10 cellular contexts compared by ENCODE assay signal in the genomic region with DNA sequence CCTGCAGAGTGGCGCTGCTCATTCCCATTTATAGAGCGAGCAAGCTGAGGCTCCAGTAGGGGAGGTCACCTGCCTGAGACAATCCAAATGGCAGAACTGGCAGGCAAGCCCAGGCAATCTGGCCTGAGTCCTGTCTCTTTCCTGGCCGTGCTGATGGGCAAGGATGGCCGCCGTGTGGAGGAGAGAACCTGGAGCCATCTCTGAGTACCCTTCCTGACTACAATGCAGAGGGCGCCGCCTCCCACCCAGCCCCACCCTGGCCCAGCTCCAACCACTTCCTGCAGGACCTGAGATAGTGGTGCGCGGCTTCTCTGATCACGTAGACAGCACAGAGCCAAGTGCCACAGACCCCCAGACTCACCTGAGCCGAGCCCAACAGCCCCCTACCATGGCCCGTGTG. TPM values are rescaled to one million over a fixed set of nuclear protein-coding genes. Genes with fewer than 3 reads are reported as not detected.
A peak's percentile ranks its signal among the peaks of the same experiment; 100 is the strongest.
DNase-seq lines count a peak whose midpoint lies in the region; ATAC-seq and TF ChIP-seq lines count a peak whose summit lies in the region.
"Had no signal": no experiment of that assay in that cellular context is flagged by ENCODE, and none has a peak within 500 bp of the region (broad histone marks: within the 10 kb centered on the region; RNA-seq: fewer than 3 reads in every experiment).

No MANE protein-coding gene starts in this region.

- H3K9me3 Mint-ChIP-seq in CD8-positive, alpha-beta T cell: no peaks in the 10 kb centered on the region

- in situ Hi-C loops in Panc1 (cut with HindIII; ENCODE audit: low pct_unique_long_range_greater_than_20kb, low sequenced_read_pairs): no loop called here

- TF ChIP-seq EP300 in ovary (IDR thresholded peaks at IDR 0.05): no peak

- peak overlapping the region; percentile 87 for H3K27ac Mint-ChIP-seq in CD8-positive, alpha-beta T cell

- intact Hi-C loops in CD8-positive, alpha-beta T cell (cut with DNase I, micrococcal nuclease): no loop called here
- intact Hi-C loops in Panc1 (cut with micrococcal nuclease; ENCODE audit: unreplicated experiment): no loop called here
- intact Hi-C loops in ovary (cut with DNase I): no loop called here

- POLR2A ChIA-PET in CD8-positive, alpha-beta T cell (lab: Charles Lee): interaction anchor here (1.4 kb wide), 1 partner anchor 31 kb away, joined by 4 read pairs; no protein-coding TSS in a partner anchor
- POLR2A ChIA-PET in Panc1 (lab: Charles Lee): no interaction called here

- WGBS in ovary, 3 donors: 82 to 84% (median 83%) methylated on average over 12 of the region's 12 CpGs

- CTCF ChIA-PET in CD8-positive, alpha-beta T cell (lab: Charles Lee): interaction anchor here (1.8 to 12.4 kb wide), 11 partner anchors 9 to 118 kb away, joined by 4 to 263 read pairs (median 17); a partner anchor contains a TSS
- CTCF ChIA-PET in Panc1 (lab: Charles Lee): interaction anchor here (0.5 kb wide), 1 partner anchor 223 kb away, joined by 5 read pairs; a partner anchor contains a TSS

- BruUV-seq in Panc1 (replicated peaks; lab: Mats Ljungman, UMichigan): no TSS peak

- peak in 5 of 7 experiments; percentile 39 to 70 (median 49) for DNase-seq in CD8-positive, alpha-beta T cell
- DNase-seq in Panc1 (ENCODE audit: low read depth, low spot score) (no peak), cerebellar nuclear complex (lab: John Stamatoyannopoulos, UW) (peak; percentile 38 to 51), ovary (peak in 3 of 5 donors; percentile 16 to 44 (median 25)), ureter (ENCODE audit: low spot score) (no peak), NOMO-1 (lab: John Stamatoyannopoulos, UW; ENCODE audit: unreplicated experiment in 2 of 2) (no peak), medulla oblongata (ENCODE audit: extremely low spot score) (no peak)
- DNase-seq: SJCRH30 had no signal

- H3K4me3 ChIP-seq in CD8-positive, alpha-beta T cell (ENCODE audit: low read depth, low read length): peak overlapping the region; percentile 17
- H3K4me3 ChIP-seq in Panc1 (ENCODE audit: low read depth in 2 of 2, low read length in 2 of 2) (no peak overlapping the region), ovary (no peak overlapping the region)
- H3K4me3 ChIP-seq: SJCRH30 had no signal

- TF ChIP-seq POLR2A in ovary (IDR thresholded peaks at IDR 0.05): no peak

- peaks cover 30% of the 10 kb centered on the region for H3K36me3 Mint-ChIP-seq in CD8-positive, alpha-beta T cell

- no peaks in the 10 kb centered on the region for H3K27me3 Mint-ChIP-seq in CD8-positive, alpha-beta T cell (ENCODE audit: low read depth)

- H3K27me3 ChIP-seq in CD8-positive, alpha-beta T cell (ENCODE audit: insufficient read depth, low read length): no peaks in the 10 kb centered on the region
- no peaks in the 10 kb centered on the region for H3K27me3 ChIP-seq in Panc1 (ENCODE audit: control insufficient read depth, insufficient read depth, low read length)
- H3K27me3 ChIP-seq in ovary: no peaks in the 10 kb centered on the region
- H3K27me3 ChIP-seq: SJCRH30 had no signal

- TF ChIP-seq CTCF in CD8-positive, alpha-beta T cell (IDR thresholded peaks at IDR 0.05): no peak
- TF ChIP-seq CTCF in Panc1 (IDR thresholded peaks at IDR 0.05): no peak
- no peak for TF ChIP-seq CTCF in ovary (IDR thresholded peaks at IDR 0.05)

- H3K9me3 ChIP-seq in CD8-positive, alpha-beta T cell (ENCODE audit: low read length): no peaks in the 10 kb centered on the region
- H3K9me3 ChIP-seq in Panc1 (ENCODE audit: control insufficient read depth, insufficient read depth, low read depth, low read length) (no peaks in the 10 kb centered on the region), ovary (no peaks in the 10 kb centered on the region)
- H3K9me3 ChIP-seq: SJCRH30 had no signal

- H3K4me3 Mint-ChIP-seq in CD8-positive, alpha-beta T cell: peak overlapping the region; percentile 57

- H3K27ac ChIP-seq in CD8-positive, alpha-beta T cell (ENCODE audit: low read depth, low read length): no peak overlapping the region
- H3K27ac ChIP-seq in Panc1 (ENCODE audit: low read length) (peak overlapping the region; percentile 35; the same call in 1 of the 2 replicates), ovary (no peak overlapping the region)
- H3K27ac ChIP-seq: SJCRH30 had no signal

- peak; percentile 8 for ATAC-seq in CD8-positive, alpha-beta T cell
- ATAC-seq in Panc1 (no peak), GM19023 (IDR thresholded peaks at IDR 0.05; ENCODE audit: unreplicated experiment) (no peak)

- peaks cover 68% of the 10 kb centered on the region for H3K4me1 Mint-ChIP-seq in CD8-positive, alpha-beta T cell (ENCODE audit: low read depth)

- H3K36me3 ChIP-seq in CD8-positive, alpha-beta T cell (ENCODE audit: insufficient read depth, low read length): peaks cover 14% of the 10 kb centered on the region
- H3K36me3 ChIP-seq in Panc1 (ENCODE audit: control insufficient read depth, insufficient read depth, low read length): no peaks in the 10 kb centered on the region
- H3K36me3 ChIP-seq in ovary: no peaks in the 10 kb centered on the region

- peaks cover 72% of the 10 kb centered on the region for H3K4me1 ChIP-seq in CD8-positive, alpha-beta T cell (ENCODE audit: insufficient read depth, low read length)
- H3K4me1 ChIP-seq in Panc1 (ENCODE audit: control insufficient read depth, insufficient read depth, low read length) (peaks cover 19% of the 10 kb centered on the region), ovary (ENCODE audit: insufficient read depth) (peaks cover 15% of the 10 kb centered on the region)

RNA-seq across cellular contexts. Expression of a gene that starts 7.0 kb away (rescaled TPM):
- total RNA-seq in CD8-positive, alpha-beta T cell: under 1 TPM in 1 of 2 experiments, not detected in 1; 0.33 TPM
- total RNA-seq in Panc1 (2021; ENCODE audit: unreplicated experiment) (not detected), ovary (1 to 10 TPM in 1 of 7 donors, under 1 TPM in 4, not detected in 2; 0.22 to 1.5 (median 0.74) TPM), ureter (0.26 TPM)
- polyA plus RNA-seq in Panc1 (2012; ENCODE audit: insufficient read length): not detected
- under 1 TPM; 0.15 to 0.58 TPM for polyA plus RNA-seq in ovary
- total RNA-seq: Daoy, SJCRH30 had no signal

RNA-seq across cellular contexts. Expression of a gene that starts 20.5 kb away (rescaled TPM):
- 1 to 10 TPM; 6.0 to 6.6 TPM for total RNA-seq in CD8-positive, alpha-beta T cell
- 89.4 TPM for total RNA-seq in Panc1 (2021; ENCODE audit: unreplicated experiment)
- 80.4 TPM for polyA plus RNA-seq in Panc1 (2012; ENCODE audit: insufficient read length)
- 10 to 100 TPM; 17.9 to 37.4 (median 25.8) TPM for total RNA-seq in ovary
- 10 to 100 TPM; 16.1 to 70.1 TPM for polyA plus RNA-seq in ovary
- 144 TPM for total RNA-seq in ureter

RNA-seq across cellular contexts. Expression of a gene that starts 20.5 kb away (rescaled TPM):
- 10 to 100 TPM; 31.1 to 31.2 TPM for total RNA-seq in CD8-positive, alpha-beta T cell
- total RNA-seq in Panc1 (2021; ENCODE audit: unreplicated experiment) (51.9 TPM), ovary (10 to 100 TPM; 34.0 to 56.3 (median 43.3) TPM), ureter (65.3 TPM)
- polyA plus RNA-seq in Panc1 (2012; ENCODE audit: insufficient read length): 105 TPM
- polyA plus RNA-seq in ovary: 10 to 100 TPM; 14.3 to 40.7 TPM

RNA-seq across cellular contexts. Expression of a gene that starts 27.1 kb away (rescaled TPM):
- total RNA-seq in CD8-positive, alpha-beta T cell: 10 to 100 TPM; 43.9 to 46.9 TPM
- 9.7 TPM for total RNA-seq in Panc1 (2021; ENCODE audit: unreplicated experiment)
- 10.7 TPM for polyA plus RNA-seq in Panc1 (2012; ENCODE audit: insufficient read length)
- total RNA-seq in ovary: 10 to 100 TPM; 15.4 to 32.4 (median 23.4) TPM
- polyA plus RNA-seq in ovary: 10 to 100 TPM; 25.7 to 48.4 TPM
- total RNA-seq in ureter: 16.1 TPM

RNA-seq across cellular contexts. Expression of a gene that starts 60.0 kb away (rescaled TPM):
- total RNA-seq in CD8-positive, alpha-beta T cell: 100 to 1,000 TPM; 115 to 117 TPM
- total RNA-seq in Panc1 (2021; ENCODE audit: unreplicated experiment): 57.9 TPM
- 47.0 TPM for polyA plus RNA-seq in Panc1 (2012; ENCODE audit: insufficient read length)
- 100 to 1,000 TPM in 2 of 7 donors, 10 to 100 TPM in 5; 36.4 to 104 (median 95.2) TPM for total RNA-seq in ovary
- polyA plus RNA-seq in ovary: 100 to 1,000 TPM in 1 of 2 donors, 10 to 100 TPM in 1; 55.3 to 110 TPM
- 81.6 TPM for total RNA-seq in ureter

Comparison
In these comparisons a context has a peak if more than half of its experiments do, and no peak if none do; other contexts are left out.
1. DNase-seq: peak in CD8-positive, alpha-beta T cell (5 of 7), cerebellar nuclear complex (2 of 2) and ovary (3 of 5); none in Panc1 (single experiment), ureter (single experiment), NOMO-1 (0 of 2) and medulla oblongata (single experiment).